Comparison of ENCODE assay signal across 1 cellular context in genomic region chr11:65055538-65055937, GRCh38.
TF ChIP-seq lines count a peak whose summit lies in the region.

No MANE protein-coding gene starts in this region.

TF ChIP-seq in GM12878, 131 proteins besides CTCF, POLR2A, EP300 and RAD21:
- TF ChIP-seq RELB (IDR thresholded peaks at IDR 0.05; ENCODE audit: low read depth) (peak; percentile 51), RUNX3 (IDR thresholded peaks at IDR 0.05; ENCODE audit: low read length) (peak; percentile 54), PAX8 (IDR thresholded peaks at IDR 0.05) (no peak), PBX3 (IDR thresholded peaks at IDR 0.05; ENCODE audit: insufficient replicate concordance, low read depth, low read length) (no peak), RBBP5 (conservative IDR thresholded peaks at IDR 0.05) (no peak), ZNF592 (IDR thresholded peaks at IDR 0.05) (no peak), YBX1 (IDR thresholded peaks at IDR 0.05) (no peak), NFIC (IDR thresholded peaks at IDR 0.05; ENCODE audit: low read depth, low read length) (no peak; the same call in 1 of the 2 replicates), ZBTB40 (IDR thresholded peaks at IDR 0.05; ENCODE audit: borderline replicate concordance) (peak; percentile 95), PRDM15 (CRISPR knock-in tag; IDR thresholded peaks at IDR 0.05) (no peak), IKZF2 (IDR thresholded peaks at IDR 0.05) (peak; percentile 80 to 84), USF1 (IDR thresholded peaks at IDR 0.05; ENCODE audit: borderline replicate concordance, extremely low read length, insufficient read depth, low read depth, low read length) (no peak), MEF2B (IDR thresholded peaks at IDR 0.05; ENCODE audit: partially characterized antibody, poor library complexity, severe bottlenecking) (peak; percentile 35), SKIL (IDR thresholded peaks at IDR 0.05; ENCODE audit: low read depth, poor library complexity, severe bottlenecking) (peak; percentile 37), EGR1 (IDR thresholded peaks at IDR 0.05; ENCODE audit: borderline replicate concordance in 1 of 2, low read depth in 2 of 2, low read length in 2 of 2) (no peak), ELK1 (IDR thresholded peaks at IDR 0.05; ENCODE audit: low read depth, low read length) (no peak), HDAC6 (IDR thresholded peaks at IDR 0.05; ENCODE audit: unreplicated experiment) (no peak), NBN (IDR thresholded peaks at IDR 0.05) (no peak; the same call in 1 of the 2 replicates), SMC3 (IDR thresholded peaks at IDR 0.05; ENCODE audit: borderline replicate concordance, low read length) (no peak), POU2F2 (IDR thresholded peaks at IDR 0.05; ENCODE audit: borderline replicate concordance, low read depth, low read length) (0 out of 3 replicates have a peak, but pooled peaks have one; percentile 18), CEBPB (IDR thresholded peaks at IDR 0.05; ENCODE audit: borderline replicate concordance in 1 of 2, low read depth in 2 of 2, low read length in 2 of 2) (no peak), MEF2A (IDR thresholded peaks at IDR 0.05; ENCODE audit: insufficient read depth, low read depth, low read length) (0 out of 2 replicates have a peak, but pooled peaks have one; percentile 17), MTA3 (IDR thresholded peaks at IDR 0.05; ENCODE audit: borderline replicate concordance, low read length) (0 out of 2 replicates have a peak, but pooled peaks have one; percentile 30), MTA2 (IDR thresholded peaks at IDR 0.05; ENCODE audit: low read depth) (peak; percentile 70; the same call in 1 of the 2 replicates), SMARCA5 (IDR thresholded peaks at IDR 0.05) (no peak), CREM (IDR thresholded peaks at IDR 0.05; ENCODE audit: low read depth) (no peak), IKZF1 (conservative IDR thresholded peaks at IDR 0.05) (peak; percentile 32; the same call in 1 of the 2 replicates), ZBTB4 (CRISPR knock-in tag; IDR thresholded peaks at IDR 0.05) (no peak)
